13 cellular contexts compared by ENCODE assay signal in the genomic region with DNA sequence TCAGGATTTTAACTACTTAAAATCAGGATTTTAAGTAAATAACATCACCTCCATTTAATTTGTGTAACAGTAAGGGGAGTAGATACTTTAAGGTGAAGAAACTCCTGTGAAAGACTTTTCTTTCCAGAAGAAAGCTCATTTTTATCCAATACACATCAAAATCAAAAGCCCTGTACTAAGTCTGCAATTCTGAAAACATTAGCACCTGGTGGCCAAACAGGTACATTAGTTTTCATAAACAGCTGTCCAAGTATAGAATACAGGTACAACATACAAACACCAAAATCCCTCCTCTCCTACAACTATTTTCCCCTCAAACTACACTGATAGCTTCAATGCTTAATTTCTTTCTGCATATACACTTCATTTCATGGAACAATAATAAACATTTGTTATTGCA. TPM values are rescaled to one million over a fixed set of nuclear protein-coding genes. Genes with fewer than 3 reads are reported as not detected.
A peak's percentile ranks its signal among the peaks of the same experiment; 100 is the strongest.
DNase-seq lines count a peak whose midpoint lies in the region; ATAC-seq, FAIRE-seq and TF ChIP-seq lines count a peak whose summit lies in the region.
"Had no signal": no experiment of that assay in that cellular context is flagged by ENCODE, and none has a peak within 500 bp of the region (broad histone marks: within the 10 kb centered on the region; RNA-seq: fewer than 3 reads in every experiment).

No MANE protein-coding gene starts in this region.

- H3K79me2 ChIP-seq in Karpas-422 (ENCODE audit: low read length) (peaks cover 11% of the 10 kb centered on the region; the same call in 1 of the 2 replicates), astrocyte (ENCODE audit: insufficient read depth, low read length) (no peaks in the 10 kb centered on the region)

- POLR2A ChIA-PET in activated CD4-positive, alpha-beta T cell treated with anti-CD3 and anti-CD28 coated beads for 36 hours (lab: Charles Lee) = no interaction called here

- H4K20me1 ChIP-seq in Karpas-422 (ENCODE audit: insufficient read depth, low read depth, low read length) (no peaks in the 10 kb centered on the region), astrocyte (ENCODE audit: insufficient read depth, low read length) (peaks cover 17% of the 10 kb centered on the region)

- H2AFZ ChIP-seq in Karpas-422 (ENCODE audit: low read length) = no peak overlapping the region
- no peak overlapping the region for H2AFZ ChIP-seq in astrocyte (ENCODE audit: low read depth, low read length)

- H3K36me3 Mint-ChIP-seq in activated CD4-positive, alpha-beta T cell treated with anti-CD3 and anti-CD28 coated beads for 36 hours (ENCODE audit: low read depth) = peaks cover 17% of the 10 kb centered on the region
- H3K36me3 Mint-ChIP-seq in astrocyte (ENCODE audit: low read depth, unreplicated experiment) (peaks cover 15% of the 10 kb centered on the region), neural crest cell (ENCODE audit: low read depth) (peaks cover 14% of the 10 kb centered on the region)

- no peaks in the 10 kb centered on the region for H3K9me2 ChIP-seq in Karpas-422 (replicated peaks; ENCODE audit: insufficient read depth, low read length)

- H3K9ac ChIP-seq in Karpas-422 (ENCODE audit: low read length) (no peak overlapping the region), astrocyte (ENCODE audit: low read length) (no peak overlapping the region)

- FAIRE-seq in astrocyte (lab: Jason Lieb, UNC) = no peak
- FAIRE-seq: A549 had no signal

- H3K27ac ChIP-seq in Karpas-422 (ENCODE audit: low read length) (peak overlapping the region; percentile 61), astrocyte (ENCODE audit: low read depth, low read length) (no peak overlapping the region)
- H3K27ac ChIP-seq: A549, dorsolateral prefrontal cortex, gastroesophageal sphincter had no signal

- H3K9me3 ChIP-seq in Karpas-422 (ENCODE audit: low read length) = no peaks in the 10 kb centered on the region
- no peaks in the 10 kb centered on the region for H3K9me3 ChIP-seq in astrocyte (ENCODE audit: insufficient read depth, low read depth, low read length)
- H3K9me3 ChIP-seq: A549, gastroesophageal sphincter had no signal

- CTCF ChIA-PET in activated CD4-positive, alpha-beta T cell treated with anti-CD3 and anti-CD28 coated beads for 36 hours (lab: Charles Lee) = interaction anchor here (0.8 to 2.8 kb wide), 10 partner anchors 10 to 622 kb away, joined by 3 to 17 read pairs (median 5); a partner anchor contains a TSS

- no peak for ATAC-seq in activated CD4-positive, alpha-beta T cell treated with anti-CD3 and anti-CD28 coated beads for 36 hours
- no peak for ATAC-seq in HG02870 (IDR thresholded peaks at IDR 0.05; ENCODE audit: unreplicated experiment)
- no peak for ATAC-seq in GM21619 (IDR thresholded peaks at IDR 0.05; ENCODE audit: unreplicated experiment)
- ATAC-seq: A549, gastroesophageal sphincter had no signal

- intact Hi-C loops in activated CD4-positive, alpha-beta T cell treated with anti-CD3 and anti-CD28 coated beads for 36 hours (cut with DNase I, micrococcal nuclease) = no loop called here

- H3K36me3 ChIP-seq in Karpas-422 (ENCODE audit: insufficient read depth, low read length) = no peaks in the 10 kb centered on the region; the same call in 1 of the 2 replicates
- peaks cover 42% of the 10 kb centered on the region for H3K36me3 ChIP-seq in astrocyte (ENCODE audit: insufficient read depth, low read length)

- H3K4me1 Mint-ChIP-seq in activated CD4-positive, alpha-beta T cell treated with anti-CD3 and anti-CD28 coated beads for 36 hours = peaks cover 20% of the 10 kb centered on the region
- H3K4me1 Mint-ChIP-seq in astrocyte (ENCODE audit: low read depth, unreplicated experiment) = peaks cover 17% of the 10 kb centered on the region
- H3K4me1 Mint-ChIP-seq in neural crest cell = peaks cover 5% of the 10 kb centered on the region

- TF ChIP-seq CTCF in astrocyte (IDR thresholded peaks at IDR 0.05; ENCODE audit: insufficient read depth, low read depth, low read length) (peak; percentile 12), neural crest cell (conservative IDR thresholded peaks at IDR 0.05) (peak; percentile 49)

- peak overlapping the region; percentile 54 for H3K4me2 ChIP-seq in Karpas-422 (ENCODE audit: low read depth, low read length, poor library complexity, severe bottlenecking)
- no peak overlapping the region for H3K4me2 ChIP-seq in astrocyte (ENCODE audit: low read length)
- H3K4me2 ChIP-seq: A549 had no signal

- no peak overlapping the region for H3K4me3 Mint-ChIP-seq in activated CD4-positive, alpha-beta T cell treated with anti-CD3 and anti-CD28 coated beads for 36 hours
- no peak overlapping the region for H3K4me3 Mint-ChIP-seq in astrocyte (ENCODE audit: unreplicated experiment)
- H3K4me3 Mint-ChIP-seq in neural crest cell = no peak overlapping the region

- H3K9me3 Mint-ChIP-seq in activated CD4-positive, alpha-beta T cell treated with anti-CD3 and anti-CD28 coated beads for 36 hours (ENCODE audit: low read depth) = no peaks in the 10 kb centered on the region
- H3K9me3 Mint-ChIP-seq in astrocyte (ENCODE audit: unreplicated experiment) (no peaks in the 10 kb centered on the region), neural crest cell (no peaks in the 10 kb centered on the region)

- H3K27me3 Mint-ChIP-seq in activated CD4-positive, alpha-beta T cell treated with anti-CD3 and anti-CD28 coated beads for 36 hours = no peaks in the 10 kb centered on the region
- H3K27me3 Mint-ChIP-seq in astrocyte (ENCODE audit: low read depth, unreplicated experiment) = no peaks in the 10 kb centered on the region
- no peaks in the 10 kb centered on the region for H3K27me3 Mint-ChIP-seq in neural crest cell (ENCODE audit: low read depth)

- no peak overlapping the region for H3K4me3 ChIP-seq in Karpas-422 (ENCODE audit: low read length)
- H3K4me3 ChIP-seq in astrocyte (ENCODE audit: insufficient read depth, low read depth, low read length) = no peak overlapping the region
- H3K4me3 ChIP-seq: A549, dorsolateral prefrontal cortex, gastroesophageal sphincter had no signal

- DNase-seq in activated CD4-positive, alpha-beta T cell treated with anti-CD3 and anti-CD28 coated beads for 36 hours = no peak
- DNase-seq in activated CD4-positive, alpha-beta T cell treated with anti-CD3 and anti-CD28 coated beads for 48 hours = no peak
- peak; percentile 52 for DNase-seq in Karpas-422
- DNase-seq in astrocyte (ENCODE audit: low read depth) = no peak
- DNase-seq in neural crest cell (ENCODE audit: low read depth, low spot score) = no peak
- no peak for DNase-seq in GOT3 (lab: John Stamatoyannopoulos, UW)
- DNase-seq: DMS153, dorsolateral prefrontal cortex, NCI-H187 treated with DMSO at 0.1 percent for 48 hours had no signal

- peaks cover 45% of the 10 kb centered on the region for H3K4me1 ChIP-seq in Karpas-422 (ENCODE audit: low read length)
- H3K4me1 ChIP-seq in astrocyte (ENCODE audit: insufficient read depth, low read length) = peaks cover 9% of the 10 kb centered on the region

- H3K27me3 ChIP-seq in Karpas-422 (ENCODE audit: low read length) = no peaks in the 10 kb centered on the region
- H3K27me3 ChIP-seq in astrocyte (ENCODE audit: insufficient read depth, low read length) = no peaks in the 10 kb centered on the region
- H3K27me3 ChIP-seq: dorsolateral prefrontal cortex, gastroesophageal sphincter had no signal

- peak overlapping the region; percentile 45 for H3K27ac Mint-ChIP-seq in activated CD4-positive, alpha-beta T cell treated with anti-CD3 and anti-CD28 coated beads for 36 hours
- H3K27ac Mint-ChIP-seq in astrocyte (ENCODE audit: unreplicated experiment) = no peak overlapping the region
- no peak overlapping the region for H3K27ac Mint-ChIP-seq in neural crest cell (ENCODE audit: unreplicated experiment)

RNA-seq across cellular contexts. Expression of a gene that starts 22.9 kb away (rescaled TPM):
- 10 to 100 TPM; 13.3 to 14.9 TPM for total RNA-seq in activated CD4-positive, alpha-beta T cell treated with anti-CD3 and anti-CD28 coated beads for 36 hours
- 16.8 and 26.1 TPM in 2 replicates for total RNA-seq in Karpas-422 (2014; rRNA removed; shearing (Covaris generic); ENCODE audit: low replicate concordance)
- 61.0 and 71.8 TPM in 2 replicates for total RNA-seq in astrocyte
- 47.5 and 49.1 TPM in 2 replicates for total RNA-seq in neural crest cell

RNA-seq across cellular contexts. Expression of a gene that starts 44.4 kb away (rescaled TPM):
- total RNA-seq in activated CD4-positive, alpha-beta T cell treated with anti-CD3 and anti-CD28 coated beads for 36 hours = not detected
- not detected in 2 replicates for total RNA-seq in Karpas-422 (2014; rRNA removed; shearing (Covaris generic); ENCODE audit: low replicate concordance)
- 0.07 TPM in 1 of 2 replicates, not detected in the other for total RNA-seq in astrocyte
- total RNA-seq in neural crest cell = not detected in 2 replicates
